Comparison of ENCODE assay signal across 1 cellular context in genomic region chr20:63978319-63979220, GRCh38.
TF ChIP-seq lines count a peak whose summit lies in the region.

No MANE protein-coding gene starts in this region.

TF ChIP-seq in GM12878, 131 proteins besides CTCF, POLR2A, EP300 and RAD21 (continues in another document):
- peak; percentile 63 for TF ChIP-seq MEF2B (IDR thresholded peaks at IDR 0.05; ENCODE audit: partially characterized antibody, poor library complexity, severe bottlenecking)
- TF ChIP-seq RB1 (IDR thresholded peaks at IDR 0.05; ENCODE audit: borderline replicate concordance) = 0 out of 2 replicates have a peak, but pooled peaks have one; percentile 75
- no peak for TF ChIP-seq NR2C1 (IDR thresholded peaks at IDR 0.05)
- TF ChIP-seq YY1 (IDR thresholded peaks at IDR 0.05; ENCODE audit: low read depth, low read length) = no peak
- TF ChIP-seq NFXL1 (IDR thresholded peaks at IDR 0.05; ENCODE audit: borderline replicate concordance) = no peak
- peak; percentile 47; the same call in 1 of the 2 replicates for TF ChIP-seq SIN3A (IDR thresholded peaks at IDR 0.05; ENCODE audit: low read depth, low read length)
- TF ChIP-seq ZBTB40 (IDR thresholded peaks at IDR 0.05; ENCODE audit: borderline replicate concordance) = peak; percentile 42; the same call in 1 of the 2 replicates
- TF ChIP-seq HDGF (IDR thresholded peaks at IDR 0.05) = no peak
- no peak for TF ChIP-seq HSF1 (IDR thresholded peaks at IDR 0.05; ENCODE audit: low read depth, low read length)
- TF ChIP-seq ATF7 (IDR thresholded peaks at IDR 0.05; ENCODE audit: low read depth) = peak; percentile 76
- TF ChIP-seq SIX5 (IDR thresholded peaks at IDR 0.05; ENCODE audit: low read depth, low read length, severe bottlenecking) = no peak
- TF ChIP-seq E2F4 (IDR thresholded peaks at IDR 0.05; ENCODE audit: low read depth, low read length) = 0 out of 2 replicates have a peak, but pooled peaks have one; percentile 13
- TF ChIP-seq FOS (IDR thresholded peaks at IDR 0.05; ENCODE audit: borderline replicate concordance, extremely low read depth, insufficient read length) = no peak
- TF ChIP-seq BMI1 (IDR thresholded peaks at IDR 0.05; ENCODE audit: borderline replicate concordance) = peak; percentile 41; the same call in 1 of the 2 replicates
- no peak for TF ChIP-seq ZNF384 (IDR thresholded peaks at IDR 0.05; ENCODE audit: borderline replicate concordance, low read depth, low read length)
- TF ChIP-seq PRDM15 (CRISPR knock-in tag; IDR thresholded peaks at IDR 0.05) = no peak
- peak; percentile 56 for TF ChIP-seq RELA (IDR thresholded peaks at IDR 0.05; ENCODE audit: borderline replicate concordance, partially characterized antibody)
- no peak for TF ChIP-seq PBX3 (IDR thresholded peaks at IDR 0.05; ENCODE audit: insufficient replicate concordance, low read depth, low read length)
- 0 out of 2 replicates have a peak, but pooled peaks have one; percentile 26 for TF ChIP-seq SMAD5 (IDR thresholded peaks at IDR 0.05; ENCODE audit: low read depth)
- TF ChIP-seq EGR1 (IDR thresholded peaks at IDR 0.05; ENCODE audit: borderline replicate concordance in 1 of 2, low read depth in 2 of 2, low read length in 2 of 2) = peak in 1 of 2 experiments; percentile 94; a peak in 2 of 3 replicates
- TF ChIP-seq NFYA (IDR thresholded peaks at IDR 0.05; ENCODE audit: borderline replicate concordance, low read depth, low read length) = no peak
- TF ChIP-seq USF1 (IDR thresholded peaks at IDR 0.05; ENCODE audit: borderline replicate concordance, extremely low read length, insufficient read depth, low read depth, low read length) = no peak
- no peak for TF ChIP-seq CHD4 (IDR thresholded peaks at IDR 0.05)
- TF ChIP-seq IRF5 (IDR thresholded peaks at IDR 0.05; ENCODE audit: borderline replicate concordance) = no peak
- peak; percentile 15; the same call in 1 of the 2 replicates for TF ChIP-seq ZBTB11 (CRISPR knock-in tag; IDR thresholded peaks at IDR 0.05)
- no peak for TF ChIP-seq KDM1A (IDR thresholded peaks at IDR 0.05; ENCODE audit: borderline replicate concordance)
- TF ChIP-seq DPF2 (IDR thresholded peaks at IDR 0.05) = peak; percentile 95
- TF ChIP-seq CREM (IDR thresholded peaks at IDR 0.05; ENCODE audit: low read depth) = peak; percentile 61
- 0 out of 2 replicates have a peak, but pooled peaks have one; percentile 42 for TF ChIP-seq MEF2A (IDR thresholded peaks at IDR 0.05; ENCODE audit: insufficient read depth, low read depth, low read length)
- TF ChIP-seq POLR2AphosphoS5 (IDR thresholded peaks at IDR 0.05; ENCODE audit: low read length) = peak; percentile 84
- peak; percentile 84 for TF ChIP-seq RELB (IDR thresholded peaks at IDR 0.05; ENCODE audit: low read depth)
- 0 out of 2 replicates have a peak, but pooled peaks have one; percentile 24 for TF ChIP-seq ZNF24 (IDR thresholded peaks at IDR 0.05)
- no peak for TF ChIP-seq KAT2A (conservative IDR thresholded peaks at IDR 0.05; ENCODE audit: control insufficient read depth, low read depth, low read length)
- TF ChIP-seq ZBED1 (IDR thresholded peaks at IDR 0.05; ENCODE audit: borderline replicate concordance) = 0 out of 2 replicates have a peak, but pooled peaks have one; percentile 68
- no peak for TF ChIP-seq TCF7 (IDR thresholded peaks at IDR 0.05; ENCODE audit: borderline replicate concordance)
- TF ChIP-seq BHLHE40 (IDR thresholded peaks at IDR 0.05; ENCODE audit: borderline replicate concordance in 1 of 2, low read depth in 2 of 2, low read length in 1 of 2) = peak; percentile 77 to 96
- TF ChIP-seq ZSCAN29 (IDR thresholded peaks at IDR 0.05) = 0 out of 2 replicates have a peak, but pooled peaks have one; percentile 43
- no peak for TF ChIP-seq GABPA (IDR thresholded peaks at IDR 0.05; ENCODE audit: low read depth)
- TF ChIP-seq MYB (IDR thresholded peaks at IDR 0.05; ENCODE audit: borderline replicate concordance, low read depth, low read length) = no peak
- TF ChIP-seq CHD1 (IDR thresholded peaks at IDR 0.05; ENCODE audit: low read depth, low read length) = 0 out of 2 replicates have a peak, but pooled peaks have one; percentile 18
- TF ChIP-seq POU2F2 (IDR thresholded peaks at IDR 0.05; ENCODE audit: borderline replicate concordance, low read depth, low read length) = peak; percentile 11; the same call in 1 of the 3 replicates
- peak; percentile 74 for TF ChIP-seq TCF12 (IDR thresholded peaks at IDR 0.05; ENCODE audit: low read depth, low read length)
- no peak for TF ChIP-seq ZNF274 (IDR thresholded peaks at IDR 0.05; ENCODE audit: insufficient read depth, insufficient read length)
